16 cellular contexts compared by ENCODE assay signal in genomic region chr2:108833219-108833618, GRCh38. TPM values are rescaled to one million over a fixed set of nuclear protein-coding genes. Genes with fewer than 3 reads are reported as not detected.
DNase-seq lines count a peak whose midpoint lies in the region; ATAC-seq and TF ChIP-seq lines count a peak whose summit lies in the region.
"Had no signal": no experiment of that assay in that cellular context is flagged by ENCODE, and none has a peak within 500 bp of the region (broad histone marks: within the 10 kb centered on the region; RNA-seq: fewer than 3 reads in every experiment).

No MANE protein-coding gene starts in this region.

- H3K9me3 ChIP-seq in IMR-90 (ENCODE audit: control insufficient read depth, insufficient read depth, low read length) (no peaks in the 10 kb centered on the region), mesenchymal stem cell (ENCODE audit: control insufficient read depth, low read length) (peaks cover 33% of the 10 kb centered on the region)
- H3K9me3 ChIP-seq: vagina had no signal

- H2BK120ac ChIP-seq in IMR-90 (ENCODE audit: low read depth, low read length) (no peak overlapping the region), mesenchymal stem cell (ENCODE audit: low read depth, low read length) (no peak overlapping the region)

- no peak for TF ChIP-seq CTCF in IMR-90 (conservative IDR thresholded peaks at IDR 0.05; ENCODE audit: low read depth, low read length)
- no peak for TF ChIP-seq CTCF in cardiac fibroblast (IDR thresholded peaks at IDR 0.05; ENCODE audit: low read depth, low read length)

- H4K91ac ChIP-seq in IMR-90 (ENCODE audit: insufficient read depth, low read depth, low read length) (no peak overlapping the region), mesenchymal stem cell (ENCODE audit: low read length) (no peak overlapping the region)

- H3K23ac ChIP-seq in IMR-90 (ENCODE audit: low read depth, low read length) (no peak overlapping the region), mesenchymal stem cell (ENCODE audit: low read length in 2 of 2) (no peak overlapping the region)

- no peak overlapping the region for H2AK9ac ChIP-seq in IMR-90 (replicated peaks; ENCODE audit: low read depth, low read length, poor library complexity)

- peaks cover 35% of the 10 kb centered on the region for H3K36me3 Mint-ChIP-seq in activated CD4-positive, alpha-beta T cell treated with anti-CD3 and anti-CD28 coated beads, Interleukin-2, amount 10 ng/mL, durations not matched to agents 24 days and 14 days (ENCODE audit: low read depth)

- H3K9ac ChIP-seq in IMR-90 (ENCODE audit: low read depth, low read length) (no peak overlapping the region), mesenchymal stem cell (ENCODE audit: low read length) (no peak overlapping the region)

- peak; percentile 21; the same call in 1 of the 2 replicates for ATAC-seq in IMR-90 (ENCODE audit: low read depth)
- no peak for ATAC-seq in GM18870 (IDR thresholded peaks at IDR 0.05; ENCODE audit: unreplicated experiment)
- ATAC-seq in HG03039 (IDR thresholded peaks at IDR 0.05; ENCODE audit: unreplicated experiment): no peak
- no peak for ATAC-seq in HG03025 (IDR thresholded peaks at IDR 0.05; ENCODE audit: low FRiP score, unreplicated experiment)
- ATAC-seq: naive thymus-derived CD8-positive, alpha-beta T cell; right cardiac atrium had no signal

- no peak for DNase-seq in activated CD4-positive, alpha-beta T cell treated with anti-CD3 and anti-CD28 coated beads, Interleukin-2, amount 10 ng/mL, durations not matched to agents 24 days and 14 days
- DNase-seq in activated CD4-positive, alpha-beta T cell treated with anti-CD3 and anti-CD28 coated beads, Interleukin-2, amount 50 U/mL, for 4 hours: no peak
- DNase-seq in IMR-90 (peak; percentile 36), cardiac fibroblast (ENCODE audit: low read depth in 2 of 2) (peak; percentile 16 to 31), mesenchymal stem cell (peak; percentile 51)
- DNase-seq: amniotic stem cell; H7; naive thymus-derived CD8-positive, alpha-beta T cell; NCI-H1092 treated with DMSO at 0.1 percent for 48 hours; NCI-H748 treated with DMSO at 0.1 percent for 48 hours; right cardiac atrium; stimulated activated naive CD4-positive, alpha-beta T cell treated with Interleukin-2 at 50 U/mL for 16 hours had no signal

- H2BK15ac ChIP-seq in IMR-90 (ENCODE audit: low read depth, low read length) (no peak overlapping the region), mesenchymal stem cell (ENCODE audit: low read depth, poor library complexity, severe bottlenecking) (no peak overlapping the region)

- H2AK5ac ChIP-seq in IMR-90 (ENCODE audit: low read depth, low read length): no peak overlapping the region
- H2AK5ac ChIP-seq in mesenchymal stem cell (ENCODE audit: low read length, severe bottlenecking): no peak overlapping the region

- no peak overlapping the region for H2AFZ ChIP-seq in IMR-90 (replicated peaks; ENCODE audit: low read length, poor library complexity)
- no peak overlapping the region for H2AFZ ChIP-seq in mesenchymal stem cell (ENCODE audit: low read depth, low read length)

- TF ChIP-seq POLR2A in IMR-90 (IDR thresholded peaks at IDR 0.05; ENCODE audit: low read depth, low read length): no peak

- H4K5ac ChIP-seq in IMR-90 (ENCODE audit: low read depth, low read length): no peak overlapping the region

- CTCF ChIA-PET in IMR-90 (lab: Yijun Ruan, JAX): no interaction called here

- no peak overlapping the region for H2BK12ac ChIP-seq in mesenchymal stem cell (ENCODE audit: low read length in 2 of 2)

- no peaks in the 10 kb centered on the region for H3K9me1 ChIP-seq in IMR-90 (ENCODE audit: insufficient read depth, low read length)

- H3K36me3 ChIP-seq in IMR-90 (ENCODE audit: control insufficient read depth, insufficient read depth, low read length): peaks cover 2% of the 10 kb centered on the region; the same call in 1 of the 2 replicates
- H3K36me3 ChIP-seq in mesenchymal stem cell (ENCODE audit: control insufficient read depth in 1 of 2, insufficient read depth in 2 of 2, low read depth in 1 of 2, low read length in 2 of 2): peaks cover 0 to 2% of the 10 kb centered on the region in 2 experiments
- H3K36me3 ChIP-seq: vagina had no signal

- no peak overlapping the region for H3K4me3 ChIP-seq in IMR-90 (ENCODE audit: insufficient read depth, low read depth, low read length)
- no peak overlapping the region for H3K4me3 ChIP-seq in cardiac fibroblast (replicated peaks in 1 of 2; ENCODE audit: low read depth in 2 of 2, low read length in 2 of 2)
- H3K4me3 ChIP-seq in mesenchymal stem cell (ENCODE audit: insufficient read depth in 1 of 2, low read depth in 1 of 2, low read length in 2 of 2): no peak overlapping the region
- H3K4me3 ChIP-seq: vagina had no signal

- no peaks in the 10 kb centered on the region for H3K79me1 ChIP-seq in IMR-90 (ENCODE audit: low read depth in 1 of 2, low read length in 2 of 2)
- H3K79me1 ChIP-seq in mesenchymal stem cell (replicated peaks; ENCODE audit: low read length, poor library complexity, severe bottlenecking): no peaks in the 10 kb centered on the region

- TF ChIP-seq RAD21 in IMR-90 (IDR thresholded peaks at IDR 0.05; ENCODE audit: low read length): no peak

- H3K4ac ChIP-seq in IMR-90 (ENCODE audit: low read depth, low read length) (no peak overlapping the region), mesenchymal stem cell (ENCODE audit: low read depth in 1 of 2, low read length in 2 of 2) (no peak overlapping the region)

- no peak overlapping the region for H2BK20ac ChIP-seq in IMR-90 (ENCODE audit: low read depth, low read length)

- POLR2A ChIA-PET in IMR-90 (lab: Charles Lee; ENCODE audit: unreplicated experiment): no interaction called here

- intact Hi-C loops in activated CD4-positive, alpha-beta T cell treated with anti-CD3 and anti-CD28 coated beads, Interleukin-2, amount 10 ng/mL, durations not matched to agents 24 days and 14 days (cut with micrococcal nuclease): no loop called here
- intact Hi-C loops in IMR-90 (cut with micrococcal nuclease): no loop called here

- in situ Hi-C loops in IMR-90 (cut with MboI; ENCODE audit: low sequenced_read_pairs): no loop called here

- H3K4me2 ChIP-seq in IMR-90 (ENCODE audit: low read depth, low read length) (no peak overlapping the region), mesenchymal stem cell (ENCODE audit: low read length, poor library complexity, severe bottlenecking) (no peak overlapping the region)

- no peaks in the 10 kb centered on the region for H3K4me1 ChIP-seq in IMR-90 (ENCODE audit: control insufficient read depth, insufficient read depth, low read length)
- H3K4me1 ChIP-seq in mesenchymal stem cell (ENCODE audit: control insufficient read depth, insufficient read depth, low read depth, low read length): no peaks in the 10 kb centered on the region
- H3K4me1 ChIP-seq: vagina had no signal

- no peaks in the 10 kb centered on the region for H4K20me1 ChIP-seq in IMR-90 (ENCODE audit: insufficient read depth, low read length)

- BruUV-seq in IMR-90 (replicated peaks; lab: Mats Ljungman, UMichigan): no TSS peak

- no peak overlapping the region for H4K8ac ChIP-seq in IMR-90 (ENCODE audit: low read depth in 2 of 2, low read length in 2 of 2)
- no peak overlapping the region for H4K8ac ChIP-seq in mesenchymal stem cell (ENCODE audit: low read length)

- H3K27me3 Mint-ChIP-seq in activated CD4-positive, alpha-beta T cell treated with anti-CD3 and anti-CD28 coated beads, Interleukin-2, amount 10 ng/mL, durations not matched to agents 24 days and 14 days: no peaks in the 10 kb centered on the region
- H3K27me3 Mint-ChIP-seq: naive thymus-derived CD8-positive, alpha-beta T cell had no signal

- H3K27ac ChIP-seq in IMR-90 (ENCODE audit: insufficient read depth, low read length) (no peak overlapping the region), mesenchymal stem cell (ENCODE audit: low read length, poor library complexity, severe bottlenecking) (no peak overlapping the region)
- H3K27ac ChIP-seq: vagina had no signal

- peaks cover 30% of the 10 kb centered on the region for H3K9me3 Mint-ChIP-seq in activated CD4-positive, alpha-beta T cell treated with anti-CD3 and anti-CD28 coated beads, Interleukin-2, amount 10 ng/mL, durations not matched to agents 24 days and 14 days

- H3K18ac ChIP-seq in IMR-90 (ENCODE audit: low read depth, low read length): no peak overlapping the region
- no peak overlapping the region for H3K18ac ChIP-seq in mesenchymal stem cell (ENCODE audit: low read depth in 1 of 2, low read length in 2 of 2)

- dilution Hi-C loops in IMR-90 (cut with HindIII; ENCODE audit: low sequenced_read_pairs, unreplicated experiment): no loop called here

- no peaks in the 10 kb centered on the region for H3K27me3 ChIP-seq in IMR-90 (ENCODE audit: control insufficient read depth, insufficient read depth, low read length)
- no peaks in the 10 kb centered on the region for H3K27me3 ChIP-seq in mesenchymal stem cell (ENCODE audit: control insufficient read depth in 1 of 2, insufficient read depth in 1 of 2, low read length in 2 of 2)
- H3K27me3 ChIP-seq: vagina had no signal

- peaks cover 20% of the 10 kb centered on the region for H3K4me1 Mint-ChIP-seq in activated CD4-positive, alpha-beta T cell treated with anti-CD3 and anti-CD28 coated beads, Interleukin-2, amount 10 ng/mL, durations not matched to agents 24 days and 14 days

- H2BK5ac ChIP-seq in IMR-90 (ENCODE audit: low read depth, low read length, poor library complexity, severe bottlenecking) (no peak overlapping the region), mesenchymal stem cell (ENCODE audit: low read depth, low read length, poor library complexity, severe bottlenecking) (no peak overlapping the region)

- H3K14ac ChIP-seq in IMR-90 (replicated peaks; ENCODE audit: low read depth, low read length) (no peak overlapping the region), mesenchymal stem cell (ENCODE audit: low read length in 2 of 2) (no peak overlapping the region)

- no peak overlapping the region for H3K4me3 Mint-ChIP-seq in activated CD4-positive, alpha-beta T cell treated with anti-CD3 and anti-CD28 coated beads, Interleukin-2, amount 10 ng/mL, durations not matched to agents 24 days and 14 days
- H3K4me3 Mint-ChIP-seq: naive thymus-derived CD8-positive, alpha-beta T cell had no signal

- no peak overlapping the region for H3K56ac ChIP-seq in IMR-90 (ENCODE audit: extremely low read depth, insufficient read depth, low read length)

- H3K27ac Mint-ChIP-seq in activated CD4-positive, alpha-beta T cell treated with anti-CD3 and anti-CD28 coated beads, Interleukin-2, amount 10 ng/mL, durations not matched to agents 24 days and 14 days: peak overlapping the region; percentile 86

TF ChIP-seq in IMR-90, 13 proteins besides CTCF, POLR2A, EP300 and RAD21 (continues in another document):
- TF ChIP-seq CHD1 (IDR thresholded peaks at IDR 0.05; ENCODE audit: low read depth, low read length) (no peak), MAFK (IDR thresholded peaks at IDR 0.05; ENCODE audit: low read depth, low read length) (no peak)

RNA-seq across cellular contexts. Expression of gene CCDC138, which starts 46.6 kb away (rescaled TPM):
- 19.9 and 20.1 TPM in 2 replicates for total RNA-seq in activated CD4-positive, alpha-beta T cell treated with anti-CD3 and anti-CD28 coated beads, Interleukin-2, amount 10 ng/mL, durations not matched to agents 24 days and 14 days
- 2.9 and 6.1 TPM in 2 replicates for total RNA-seq in IMR-90 (2012; rRNA removed)
- polyA plus RNA-seq in IMR-90 (2012; rRNA removed): 1.3 and 1.5 TPM in 2 replicates
- polyA plus RNA-seq in IMR-90 (2012; cell fraction: cytosol; rRNA removed): 0.12 and 0.30 TPM in 2 replicates
- 0.53 and 1.9 TPM in 2 replicates for polyA plus RNA-seq in IMR-90 (2012; cell fraction: nucleus; rRNA removed; ENCODE audit: low replicate concordance)
- polyA plus RNA-seq in mesenchymal stem cell (2013, experiment 1 of 2): 2.0 TPM
- 2.0 TPM for polyA plus RNA-seq in mesenchymal stem cell (2013, experiment 2 of 2)

Comparison
In these comparisons a context has a peak if more than half of its experiments do, and no peak if none do; other contexts are left out.
1. DNase-seq: peak in IMR-90 (single experiment), cardiac fibroblast (2 of 2) and mesenchymal stem cell (single experiment); none in activated CD4-positive, alpha-beta T cell treated with anti-CD3 and anti-CD28 coated beads, Interleukin-2, amount 10 ng/mL, durations not matched to agents 24 days and 14 days (single experiment) and activated CD4-positive, alpha-beta T cell treated with anti-CD3 and anti-CD28 coated beads, Interleukin-2, amount 50 U/mL, for 4 hours (0 of 2).